Comparison of ENCODE assay signal across 9 cellular contexts in the genomic region with DNA sequence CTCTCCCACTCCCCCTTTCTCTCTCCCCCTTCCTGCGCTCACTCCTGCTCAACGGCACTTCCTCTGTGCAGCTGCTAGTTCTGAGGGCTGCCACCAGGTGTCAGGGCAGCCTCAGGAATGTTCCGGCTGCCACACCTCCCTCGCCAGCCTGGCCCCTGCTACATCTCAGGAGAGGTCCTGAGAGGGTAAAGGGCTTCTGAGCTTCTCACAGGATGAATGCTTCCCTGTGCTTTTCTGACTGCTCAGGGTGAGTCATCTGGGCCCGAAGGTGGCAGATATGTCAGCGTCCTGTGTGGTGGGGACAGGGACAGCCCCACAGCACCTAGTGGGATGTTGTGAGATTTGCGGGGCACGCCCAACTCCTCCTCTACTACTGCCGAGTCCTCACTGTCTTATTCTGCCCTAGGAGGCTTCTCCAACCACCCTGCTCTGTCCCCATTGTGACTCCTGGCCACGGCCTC. TPM values are rescaled to one million over a fixed set of nuclear protein-coding genes. Genes with fewer than 3 reads are reported as not detected.
DNase-seq lines count a peak whose midpoint lies in the region; ATAC-seq, FAIRE-seq and TF ChIP-seq lines count a peak whose summit lies in the region.
"Had no signal": no experiment of that assay in that cellular context is flagged by ENCODE, and none has a peak within 500 bp of the region (broad histone marks: within the 10 kb centered on the region; RNA-seq: fewer than 3 reads in every experiment).

No MANE protein-coding gene starts in this region.

- H3K9me3 ChIP-seq in RWPE2 (ENCODE audit: severe bottlenecking) = no peaks in the 10 kb centered on the region
- no peaks in the 10 kb centered on the region for H3K9me3 ChIP-seq in vagina

- H3K27ac ChIP-seq in RWPE2 (ENCODE audit: poor library complexity, severe bottlenecking) (no peak overlapping the region), vagina (no peak overlapping the region)
- H3K27ac ChIP-seq: skin epidermis had no signal

- H3K4me1 ChIP-seq in RWPE2 (ENCODE audit: insufficient read depth, poor library complexity, severe bottlenecking) (no peaks in the 10 kb centered on the region), vagina (no peaks in the 10 kb centered on the region)

- H3K27me3 ChIP-seq in GM06990 (replicated peaks; ENCODE audit: control insufficient read depth, insufficient read depth, low read length) (no peaks in the 10 kb centered on the region), RWPE2 (ENCODE audit: insufficient read depth, poor library complexity, severe bottlenecking) (peaks cover 3% of the 10 kb centered on the region), vagina (no peaks in the 10 kb centered on the region)

- peaks cover 2% of the 10 kb centered on the region; the same call in 1 of the 2 replicates for H3K36me3 ChIP-seq in GM06990 (ENCODE audit: control insufficient read depth, insufficient read depth, low read length)
- peaks cover 5% of the 10 kb centered on the region; the same call in 1 of the 2 replicates for H3K36me3 ChIP-seq in RWPE2 (ENCODE audit: low read depth)
- peaks cover 0 to 5% of the 10 kb centered on the region in 2 donors for H3K36me3 ChIP-seq in vagina

- no peak overlapping the region for H3K4me3 ChIP-seq in GM06990 (replicated peaks; ENCODE audit: low read depth, low read length)
- H3K4me3 ChIP-seq in RWPE2 (ENCODE audit: severe bottlenecking) = no peak overlapping the region
- H3K4me3 ChIP-seq in vagina = no peak overlapping the region
- H3K4me3 ChIP-seq: skin epidermis had no signal

- peak; percentile 85 for ATAC-seq in RWPE2 (ENCODE audit: low read depth)

- TF ChIP-seq CTCF in GM06990 (IDR thresholded peaks at IDR 0.05; ENCODE audit: insufficient read depth, low read length, poor library complexity, severe bottlenecking) (peak; percentile 86), RWPE2 (IDR thresholded peaks at IDR 0.05; ENCODE audit: poor library complexity, severe bottlenecking) (peak; percentile 83), vagina (IDR thresholded peaks at IDR 0.05) (peak; percentile 48 to 68 (median 58))

- TF ChIP-seq POLR2A in vagina (IDR thresholded peaks at IDR 0.05) = no peak

- intact Hi-C loops in posterior cingulate gyrus (cut with DNase I) (loop anchor here (2.0 to 10.0 kb wide), 3 partner anchors 181 to 519 kb away; no protein-coding TSS in a partner anchor), vagina (cut with DNase I) (no loop called here)

- no peak for FAIRE-seq in frontal cortex (lab: Jason Lieb, UNC)

- DNase-seq in GM06990 (ENCODE audit: extremely low read depth, insufficient read length) (peak; percentile 52), H4 (ENCODE audit: low spot score) (peak; percentile 69), Kasumi-1 (lab: John Stamatoyannopoulos, UW) (peak; percentile 72 to 80), RWPE2 (ENCODE audit: low spot score) (no peak), frontal cortex (ENCODE audit: low spot score in 2 of 2) (peak; percentile 79 to 85), posterior cingulate gyrus (peak; percentile 32 to 96 (median 60)), vagina (ENCODE audit: extremely low spot score in 2 of 2) (no peak)
- peak; percentile 52 for DNase-seq in activated effector memory CD4-positive, alpha-beta T cell treated with Interleukin-2 at 50 U/mL for 16 hours

RNA-seq across cellular contexts. Expression of gene PLEKHB2, which starts 49.0 kb away (rescaled TPM):
- total RNA-seq in H4 (2014; rRNA removed; shearing (Covaris generic)) = 122 and 125 TPM in 2 replicates
- total RNA-seq in frontal cortex (114 TPM), vagina (46.7 TPM)

RNA-seq across cellular contexts. Expression of gene POTEE, which starts 55.2 kb away (rescaled TPM):
- total RNA-seq in H4 (2014; rRNA removed; shearing (Covaris generic)) = 0.31 and 1.6 TPM in 2 replicates
- total RNA-seq in frontal cortex (not detected), vagina (not detected)

Comparison
In these comparisons a context has a peak if more than half of its experiments do, and no peak if none do; other contexts are left out.
1. DNase-seq: peak in GM06990 (single experiment), H4 (single experiment), Kasumi-1 (2 of 2), activated effector memory CD4-positive, alpha-beta T cell treated with Interleukin-2 at 50 U/mL for 16 hours (single experiment), frontal cortex (2 of 2) and posterior cingulate gyrus (10 of 10); none in RWPE2 (single experiment) and vagina (0 of 2).
2. Peak in every context shown above with its lines, with median percentiles within 50 percentile points of each other: CTCF ChIP-seq.